In genomic region chr18:24204904-24205303, GRCh38 we compare ENCODE assay signal across 23 cellular contexts.
"Had no signal": no experiment of that assay in that cellular context is flagged by ENCODE, and none has a peak within 500 bp of the region (broad histone marks: within the 10 kb centered on the region; RNA-seq: fewer than 3 reads in every experiment).

No MANE protein-coding gene starts in this region.

- H3K4me3 Mint-ChIP-seq: effector memory CD8-positive, alpha-beta T cell; immature natural killer cell; natural killer cell treated with Interleukin-12 subunit alpha and Interleukin-12 subunit beta and Interleukin-15 and Interleukin-18, amount 100 ng/mL, for 72 hours; stimulated activated naive B cell treated with anti-CD40 and anti-IgM and Interleukin-4, amounts not matched to agents 10 μg/mL and 1 μg/mL and 100 μg/mL, for 72 hours; stimulated activated naive CD8-positive, alpha-beta T cell treated with anti-CD3 and anti-CD28 coated beads, Interleukin-15, amount 100 ng/mL, for 72 hours; type B pancreatic cell had no signal

- H3K4me1 ChIP-seq: lower lobe of right lung, spleen had no signal

- DNase-seq: cortex of kidney; effector memory CD8-positive, alpha-beta T cell; gastrocnemius medialis; immature natural killer cell; left cardiac atrium; left ventricle myocardium inferior; lower lobe of right lung; mesenchymal stem cell; midbrain; psoas muscle; spleen; stimulated activated CD4-positive, alpha-beta T cell treated with anti-CD3 and anti-CD28 coated beads, Interleukin-15, amount 100 ng/mL, for 24 hours; stimulated activated CD4-positive, alpha-beta T cell treated with anti-CD3 and anti-CD28 coated beads, Interleukin-1b, Interleukin-23, amount 100 ng/mL, for 48 hours; stimulated activated CD4-positive, alpha-beta T cell treated with anti-CD3 and anti-CD28 coated beads, Interleukin-4, amount 100 ng/mL, for 4 hours; stimulated activated naive B cell treated with anti-CD40 and anti-IgM and Interleukin-4, amounts not matched to agents 10 μg/mL and 1 μg/mL and 100 μg/mL, for 72 hours; stimulated activated naive CD8-positive, alpha-beta T cell treated with anti-CD3 and anti-CD28 coated beads, Interleukin-15, amount 100 ng/mL, for 72 hours had no signal

- H3K4me1 Mint-ChIP-seq: immature natural killer cell; stimulated activated naive CD8-positive, alpha-beta T cell treated with anti-CD3 and anti-CD28 coated beads, Interleukin-15, amount 100 ng/mL, for 72 hours had no signal

- FAIRE-seq: keratinocyte, urothelium cell line had no signal

- H3K9me3 ChIP-seq: esophagus muscularis mucosa, gastrocnemius medialis, left ventricle myocardium inferior, lower lobe of right lung, psoas muscle, spleen had no signal

- ATAC-seq: effector memory CD8-positive, alpha-beta T cell; gastrocnemius medialis; left cardiac atrium; lower lobe of right lung; natural killer cell treated with Interleukin-12 subunit alpha and Interleukin-12 subunit beta and Interleukin-15 and Interleukin-18, amount 100 ng/mL, for 72 hours; psoas muscle; sciatic nerve; stimulated activated naive B cell treated with anti-CD40 and anti-IgM and Interleukin-4, amounts not matched to agents 10 μg/mL and 1 μg/mL and 100 μg/mL, for 72 hours; stimulated activated naive CD8-positive, alpha-beta T cell treated with anti-CD3 and anti-CD28 coated beads, Interleukin-15, amount 100 ng/mL, for 72 hours had no signal

- H3K36me3 ChIP-seq: esophagus muscularis mucosa, gastrocnemius medialis, lower lobe of right lung, spleen had no signal

- H3K4me3 ChIP-seq: esophagus muscularis mucosa, gastrocnemius medialis, left ventricle myocardium inferior, lower lobe of right lung, psoas muscle, spleen had no signal

- H3K9me3 Mint-ChIP-seq: effector memory CD8-positive, alpha-beta T cell; immature natural killer cell; natural killer cell treated with Interleukin-12 subunit alpha and Interleukin-12 subunit beta and Interleukin-15 and Interleukin-18, amount 100 ng/mL, for 72 hours; stimulated activated naive B cell treated with anti-CD40 and anti-IgM and Interleukin-4, amounts not matched to agents 10 μg/mL and 1 μg/mL and 100 μg/mL, for 72 hours; stimulated activated naive CD8-positive, alpha-beta T cell treated with anti-CD3 and anti-CD28 coated beads, Interleukin-15, amount 100 ng/mL, for 72 hours; type B pancreatic cell had no signal

- H3K27ac ChIP-seq: epithelial cell of prostate, esophagus muscularis mucosa, left ventricle myocardium inferior, lower lobe of right lung, psoas muscle, spleen had no signal

- H3K36me3 Mint-ChIP-seq: immature natural killer cell; natural killer cell treated with Interleukin-12 subunit alpha and Interleukin-12 subunit beta and Interleukin-15 and Interleukin-18, amount 100 ng/mL, for 72 hours had no signal

- H3K27ac Mint-ChIP-seq: effector memory CD8-positive, alpha-beta T cell; immature natural killer cell; natural killer cell treated with Interleukin-12 subunit alpha and Interleukin-12 subunit beta and Interleukin-15 and Interleukin-18, amount 100 ng/mL, for 72 hours; stimulated activated naive B cell treated with anti-CD40 and anti-IgM and Interleukin-4, amounts not matched to agents 10 μg/mL and 1 μg/mL and 100 μg/mL, for 72 hours; stimulated activated naive CD8-positive, alpha-beta T cell treated with anti-CD3 and anti-CD28 coated beads, Interleukin-15, amount 100 ng/mL, for 72 hours; type B pancreatic cell had no signal

- H3K27me3 Mint-ChIP-seq: stimulated activated naive B cell treated with anti-CD40 and anti-IgM and Interleukin-4, amounts not matched to agents 10 μg/mL and 1 μg/mL and 100 μg/mL, for 72 hours; stimulated activated naive CD8-positive, alpha-beta T cell treated with anti-CD3 and anti-CD28 coated beads, Interleukin-15, amount 100 ng/mL, for 72 hours; type B pancreatic cell had no signal
